ENCODE assay signal across 20 cellular contexts in the genomic region with DNA sequence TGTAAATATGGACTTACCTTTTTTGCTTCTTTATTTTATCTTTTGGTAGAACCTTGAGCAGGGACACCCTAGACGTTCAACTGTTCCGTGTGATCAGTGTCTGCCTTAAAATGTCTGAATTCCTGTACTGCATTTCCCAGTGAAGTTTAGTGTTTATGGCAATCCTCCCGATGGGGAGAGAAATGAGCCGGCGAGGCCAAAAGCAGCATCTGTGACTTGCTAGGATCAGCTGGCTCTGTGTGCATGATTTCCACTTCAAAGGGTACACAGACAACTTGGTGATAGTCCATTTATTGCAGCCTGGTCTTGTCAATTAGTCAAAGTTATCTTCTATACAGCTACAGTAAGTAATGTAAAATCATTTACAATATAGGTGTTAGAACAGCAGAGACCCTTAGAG.
DNase-seq lines count a peak whose midpoint lies in the region; ATAC-seq and TF ChIP-seq lines count a peak whose summit lies in the region.
"Had no signal": no experiment of that assay in that cellular context is flagged by ENCODE, and none has a peak within 500 bp of the region (broad histone marks: within the 10 kb centered on the region; RNA-seq: fewer than 3 reads in every experiment).

No MANE protein-coding gene starts in this region.

- H2AFZ ChIP-seq in IMR-90 (replicated peaks; ENCODE audit: low read length, poor library complexity): no peak overlapping the region
- H2AFZ ChIP-seq: GM23338 had no signal

- H3K23ac ChIP-seq in IMR-90 (ENCODE audit: low read depth, low read length): no peak overlapping the region

- no peaks in the 10 kb centered on the region for H3K4me1 Mint-ChIP-seq in CD4-positive, alpha-beta memory T cell
- H3K4me1 Mint-ChIP-seq: CD4-positive, CD25-positive, alpha-beta regulatory T cell; IgD-negative memory B cell had no signal

- H3K27me3 Mint-ChIP-seq in CD4-positive, alpha-beta memory T cell: no peaks in the 10 kb centered on the region
- H3K27me3 Mint-ChIP-seq: CD4-positive, CD25-positive, alpha-beta regulatory T cell; IgD-negative memory B cell had no signal

- H2AK9ac ChIP-seq in IMR-90 (replicated peaks; ENCODE audit: low read depth, low read length, poor library complexity): no peak overlapping the region

- H3K79me1 ChIP-seq in IMR-90 (ENCODE audit: low read depth in 1 of 2, low read length in 2 of 2): peaks cover 0 to 3% of the 10 kb centered on the region in 2 experiments; a peak in 1 of 4 replicates

- no peak for TF ChIP-seq POLR2A in IMR-90 (IDR thresholded peaks at IDR 0.05; ENCODE audit: low read depth, low read length)
- TF ChIP-seq POLR2A in esophagus muscularis mucosa (IDR thresholded peaks at IDR 0.05; ENCODE audit: low read depth): no peak
- TF ChIP-seq POLR2A in upper lobe of left lung (IDR thresholded peaks at IDR 0.05): no peak

- no peaks in the 10 kb centered on the region for H3K36me3 Mint-ChIP-seq in CD4-positive, alpha-beta memory T cell
- H3K36me3 Mint-ChIP-seq: CD4-positive, CD25-positive, alpha-beta regulatory T cell; IgD-negative memory B cell had no signal

- no peaks in the 10 kb centered on the region for H3K9me1 ChIP-seq in IMR-90 (ENCODE audit: insufficient read depth, low read length)

- no peaks in the 10 kb centered on the region for H3K27me3 ChIP-seq in IMR-90 (ENCODE audit: control insufficient read depth, insufficient read depth, low read length)
- no peaks in the 10 kb centered on the region for H3K27me3 ChIP-seq in esophagus muscularis mucosa
- H3K27me3 ChIP-seq in upper lobe of left lung: no peaks in the 10 kb centered on the region
- no peaks in the 10 kb centered on the region for H3K27me3 ChIP-seq in CD4-positive, alpha-beta memory T cell (ENCODE audit: insufficient read depth, low read length)
- H3K27me3 ChIP-seq: BLaER1 treated with 17β-estradiol and CSF1 and Interleukin-3, amounts not matched to agents 10 nM and 100 nM had no signal

- no peak overlapping the region for H2BK5ac ChIP-seq in IMR-90 (ENCODE audit: low read depth, low read length, poor library complexity, severe bottlenecking)

- no peak overlapping the region for H3K4me3 Mint-ChIP-seq in CD4-positive, alpha-beta memory T cell
- H3K4me3 Mint-ChIP-seq: CD4-positive, CD25-positive, alpha-beta regulatory T cell; GM23338; IgD-negative memory B cell had no signal

- DNase-seq in DMS 273 (lab: John Stamatoyannopoulos, UW; ENCODE audit: unreplicated experiment): peak; percentile 78
- DNase-seq in IMR-90: no peak
- DNase-seq in NCI-H446 (lab: John Stamatoyannopoulos, UW): peak; percentile 77 to 90
- no peak for DNase-seq in esophagus muscularis mucosa (ENCODE audit: extremely low spot score)
- DNase-seq in upper lobe of left lung: no peak
- no peak for DNase-seq in CD4-positive, alpha-beta memory T cell
- DNase-seq: 8988T; AML-193; Calu3; CD4-positive, CD25-positive, alpha-beta regulatory T cell; DMS153; DMS79 treated with DMSO at 0.1 percent for 48 hours; GF-D8; KG1 had no signal

- no TSS peak for BruUV-seq in IMR-90 (replicated peaks; lab: Mats Ljungman, UMichigan)

- no peak overlapping the region for H2BK120ac ChIP-seq in IMR-90 (ENCODE audit: low read depth, low read length)

- no peak overlapping the region for H4K8ac ChIP-seq in IMR-90 (ENCODE audit: low read depth in 2 of 2, low read length in 2 of 2)

- H3K4me1 ChIP-seq in IMR-90 (ENCODE audit: control insufficient read depth, insufficient read depth, low read length) (peaks cover 2% of the 10 kb centered on the region; the same call in 1 of the 2 replicates), esophagus muscularis mucosa (peaks cover 0 to 53% (median 38%) of the 10 kb centered on the region in 4 donors), upper lobe of left lung (no peaks in the 10 kb centered on the region)
- no peaks in the 10 kb centered on the region for H3K4me1 ChIP-seq in CD4-positive, alpha-beta memory T cell (ENCODE audit: insufficient read depth, low read length)
- H3K4me1 ChIP-seq: BLaER1 treated with 17β-estradiol and CSF1 and Interleukin-3, amounts not matched to agents 10 nM and 100 nM; HAP-1 had no signal

- H3K36me3 ChIP-seq in IMR-90 (ENCODE audit: control insufficient read depth, insufficient read depth, low read length): no peaks in the 10 kb centered on the region
- no peaks in the 10 kb centered on the region for H3K36me3 ChIP-seq in esophagus muscularis mucosa
- no peaks in the 10 kb centered on the region for H3K36me3 ChIP-seq in upper lobe of left lung
- H3K36me3 ChIP-seq in CD4-positive, alpha-beta memory T cell (ENCODE audit: insufficient read depth, low read length): no peaks in the 10 kb centered on the region
- H3K36me3 ChIP-seq: BLaER1 treated with 17β-estradiol and CSF1 and Interleukin-3, amounts not matched to agents 10 nM and 100 nM; HAP-1 had no signal

- no peak overlapping the region for H4K91ac ChIP-seq in IMR-90 (ENCODE audit: insufficient read depth, low read depth, low read length)

- no peak for TF ChIP-seq EP300 in esophagus muscularis mucosa (IDR thresholded peaks at IDR 0.05)
- TF ChIP-seq EP300 in upper lobe of left lung (IDR thresholded peaks at IDR 0.05): no peak

- H3K27ac Mint-ChIP-seq in CD4-positive, alpha-beta memory T cell: no peak overlapping the region
- H3K27ac Mint-ChIP-seq: CD4-positive, CD25-positive, alpha-beta regulatory T cell; GM23338; IgD-negative memory B cell had no signal

- H3K56ac ChIP-seq in IMR-90 (ENCODE audit: extremely low read depth, insufficient read depth, low read length): no peak overlapping the region

- no peak overlapping the region for H3K18ac ChIP-seq in IMR-90 (ENCODE audit: low read depth, low read length)

- H3K27ac ChIP-seq in IMR-90 (ENCODE audit: insufficient read depth, low read length): no peak overlapping the region
- H3K27ac ChIP-seq in esophagus muscularis mucosa (replicated peaks in 1 of 4): peak overlapping the region; percentile 61 to 69 (median 65)
- H3K27ac ChIP-seq in upper lobe of left lung: no peak overlapping the region
- H3K27ac ChIP-seq in CD4-positive, alpha-beta memory T cell (ENCODE audit: low read depth, low read length): no peak overlapping the region
- H3K27ac ChIP-seq: BLaER1 treated with 17β-estradiol and CSF1 and Interleukin-3, amounts not matched to agents 10 nM and 100 nM had no signal

- H3K9me3 ChIP-seq in IMR-90 (ENCODE audit: control insufficient read depth, insufficient read depth, low read length) (no peaks in the 10 kb centered on the region), esophagus muscularis mucosa (no peaks in the 10 kb centered on the region), upper lobe of left lung (no peaks in the 10 kb centered on the region)
- H3K9me3 ChIP-seq in CD4-positive, alpha-beta memory T cell (ENCODE audit: control insufficient read depth in 1 of 2, low read length in 2 of 2): no peaks in the 10 kb centered on the region
- H3K9me3 ChIP-seq: BLaER1 treated with 17β-estradiol and CSF1 and Interleukin-3, amounts not matched to agents 10 nM and 100 nM; HAP-1 had no signal

- peaks cover 0 to 7% (median 3%) of the 10 kb centered on the region in 8 donors for H3K9me3 Mint-ChIP-seq in CD4-positive, alpha-beta memory T cell
- H3K9me3 Mint-ChIP-seq: GM23338 had no signal

- H4K20me1 ChIP-seq in IMR-90 (ENCODE audit: insufficient read depth, low read length): no peaks in the 10 kb centered on the region
- H4K20me1 ChIP-seq: BLaER1 treated with 17β-estradiol and CSF1 and Interleukin-3, amounts not matched to agents 10 nM and 100 nM had no signal

- TF ChIP-seq RAD21 in IMR-90 (IDR thresholded peaks at IDR 0.05; ENCODE audit: low read length): no peak

- no peak overlapping the region for H3K9ac ChIP-seq in IMR-90 (ENCODE audit: low read depth, low read length)
- H3K9ac ChIP-seq: BLaER1 treated with 17β-estradiol and CSF1 and Interleukin-3, amounts not matched to agents 10 nM and 100 nM had no signal

- POLR2A ChIA-PET in IMR-90 (lab: Charles Lee; ENCODE audit: unreplicated experiment): no interaction called here
- POLR2A ChIA-PET in CD4-positive, alpha-beta memory T cell (lab: Charles Lee; ENCODE audit: partially characterized antibody): no interaction called here

- 0 out of 2 replicates have a peak overlapping the region, but pooled peaks have one; percentile 12 for H2BK20ac ChIP-seq in IMR-90 (ENCODE audit: low read depth, low read length)

- intact Hi-C loops in IMR-90 (cut with micrococcal nuclease): no loop called here
- intact Hi-C loops in esophagus muscularis mucosa (cut with DNase I): loop anchor here (10.0 kb wide), 1 partner anchor 158 kb away; no protein-coding TSS in a partner anchor
- intact Hi-C loops in CD4-positive, alpha-beta memory T cell (cut with micrococcal nuclease): no loop called here

- H3K4me2 ChIP-seq in IMR-90 (ENCODE audit: low read depth, low read length): no peak overlapping the region
- H3K4me2 ChIP-seq: BLaER1 treated with 17β-estradiol and CSF1 and Interleukin-3, amounts not matched to agents 10 nM and 100 nM; GM23338 had no signal

- dilution Hi-C loops in IMR-90 (cut with HindIII; ENCODE audit: low sequenced_read_pairs, unreplicated experiment): no loop called here

- no peak overlapping the region for H4K5ac ChIP-seq in IMR-90 (ENCODE audit: low read depth, low read length)

- no peak overlapping the region for H2BK15ac ChIP-seq in IMR-90 (ENCODE audit: low read depth, low read length)

- H3K4ac ChIP-seq in IMR-90 (ENCODE audit: low read depth, low read length): no peak overlapping the region

- no peak overlapping the region for H2AK5ac ChIP-seq in IMR-90 (ENCODE audit: low read depth, low read length)

- H3K14ac ChIP-seq in IMR-90 (replicated peaks; ENCODE audit: low read depth, low read length): no peak overlapping the region

- WGBS in IMR-90 (ENCODE audit: extremely low coverage in 2 of 2, insufficient read length in 1 of 2), 2 experiments: 42% methylated on average over 3 of the region's 5 CpGs; no CpG with 5 or more reads in 1 of the 2 experiments
- 26% methylated on average over 5 of the region's 5 CpGs for WGBS in esophagus muscularis mucosa
- 62 to 72% methylated on average over 5 of the region's 5 CpGs for WGBS in upper lobe of left lung, 2 donors

- CTCF ChIA-PET in IMR-90 (lab: Yijun Ruan, JAX): no interaction called here
- CTCF ChIA-PET in CD4-positive, alpha-beta memory T cell (lab: Charles Lee; ENCODE audit: partially characterized antibody): no interaction called here

- H3K4me3 ChIP-seq in IMR-90 (ENCODE audit: insufficient read depth, low read depth, low read length) (no peak overlapping the region), esophagus muscularis mucosa (no peak overlapping the region), upper lobe of left lung (no peak overlapping the region)
- no peak overlapping the region for H3K4me3 ChIP-seq in CD4-positive, alpha-beta memory T cell (ENCODE audit: low read length in 2 of 2)
- H3K4me3 ChIP-seq: BLaER1 treated with 17β-estradiol and CSF1 and Interleukin-3, amounts not matched to agents 10 nM and 100 nM; GM23338; HAP-1 had no signal

- ATAC-seq in IMR-90 (ENCODE audit: low read depth): no peak
- no peak for ATAC-seq in HG02885 (IDR thresholded peaks at IDR 0.05; ENCODE audit: poor library complexity, unreplicated experiment)
- no peak for ATAC-seq in upper lobe of left lung (ENCODE audit: low FRiP score in 2 of 2)
- no peak for ATAC-seq in HG03108 (IDR thresholded peaks at IDR 0.05; ENCODE audit: unreplicated experiment)
- ATAC-seq: GM23338 had no signal

- in situ Hi-C loops in IMR-90 (cut with MboI; ENCODE audit: low sequenced_read_pairs): no loop called here

- TF ChIP-seq CTCF in IMR-90 (conservative IDR thresholded peaks at IDR 0.05; ENCODE audit: low read depth, low read length): no peak
- no peak for TF ChIP-seq CTCF in esophagus muscularis mucosa (IDR thresholded peaks at IDR 0.05)
- no peak for TF ChIP-seq CTCF in upper lobe of left lung (IDR thresholded peaks at IDR 0.05)

Comparison
In these comparisons a context has a peak if more than half of its experiments do, and no peak if none do; other contexts are left out.
1. DNase-seq: peak in DMS 273 (single experiment) and NCI-H446 (2 of 2); none in IMR-90 (single experiment), esophagus muscularis mucosa (single experiment), upper lobe of left lung (0 of 2) and CD4-positive, alpha-beta memory T cell (0 of 5).
2. H3K27ac ChIP-seq: peak in esophagus muscularis mucosa (4 of 4); none in IMR-90 (single experiment), upper lobe of left lung (0 of 4) and CD4-positive, alpha-beta memory T cell (single experiment).